ENCODE assay signal across 1 cellular context in the genomic region with DNA sequence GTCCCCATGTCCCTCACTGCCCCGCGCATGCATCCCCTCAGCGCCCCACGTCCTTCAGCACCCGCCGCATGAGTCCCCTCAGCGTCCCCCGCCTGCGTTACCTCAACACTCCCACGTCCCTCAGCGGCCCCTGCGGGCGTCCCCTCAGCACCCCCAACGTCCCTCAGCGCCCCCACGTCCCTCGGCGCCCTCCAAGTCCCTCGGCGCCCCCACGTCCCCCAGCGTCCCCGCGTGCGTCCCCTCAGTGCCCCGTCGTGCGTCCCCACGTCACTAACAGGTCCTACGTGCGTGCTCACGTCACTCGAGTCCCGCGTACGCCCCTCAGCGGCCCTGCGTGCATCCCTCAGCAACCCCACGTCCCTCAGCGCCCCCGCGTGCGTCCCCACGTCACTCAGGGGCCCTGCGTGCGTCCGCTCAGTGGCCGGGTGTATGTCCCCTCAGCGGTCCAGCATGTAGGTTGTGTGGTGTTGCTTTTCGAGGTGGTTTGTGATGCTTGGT.
TF ChIP-seq lines count a peak whose summit lies in the region.

No MANE protein-coding gene starts in this region.

TF ChIP-seq in IMR-90, 13 proteins besides CTCF, POLR2A, EP300 and RAD21 (continued from another document):
- TF ChIP-seq, protein P1, sequence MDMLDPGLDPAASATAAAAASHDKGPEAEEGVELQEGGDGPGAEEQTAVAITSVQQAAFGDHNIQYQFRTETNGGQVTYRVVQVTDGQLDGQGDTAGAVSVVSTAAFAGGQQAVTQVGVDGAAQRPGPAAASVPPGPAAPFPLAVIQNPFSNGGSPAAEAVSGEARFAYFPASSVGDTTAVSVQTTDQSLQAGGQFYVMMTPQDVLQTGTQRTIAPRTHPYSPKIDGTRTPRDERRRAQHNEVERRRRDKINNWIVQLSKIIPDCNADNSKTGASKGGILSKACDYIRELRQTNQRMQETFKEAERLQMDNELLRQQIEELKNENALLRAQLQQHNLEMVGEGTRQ (IDR thresholded peaks at IDR 0.05; ENCODE audit: low read depth, low read length) = no peak
- TF ChIP-seq, protein P2, sequence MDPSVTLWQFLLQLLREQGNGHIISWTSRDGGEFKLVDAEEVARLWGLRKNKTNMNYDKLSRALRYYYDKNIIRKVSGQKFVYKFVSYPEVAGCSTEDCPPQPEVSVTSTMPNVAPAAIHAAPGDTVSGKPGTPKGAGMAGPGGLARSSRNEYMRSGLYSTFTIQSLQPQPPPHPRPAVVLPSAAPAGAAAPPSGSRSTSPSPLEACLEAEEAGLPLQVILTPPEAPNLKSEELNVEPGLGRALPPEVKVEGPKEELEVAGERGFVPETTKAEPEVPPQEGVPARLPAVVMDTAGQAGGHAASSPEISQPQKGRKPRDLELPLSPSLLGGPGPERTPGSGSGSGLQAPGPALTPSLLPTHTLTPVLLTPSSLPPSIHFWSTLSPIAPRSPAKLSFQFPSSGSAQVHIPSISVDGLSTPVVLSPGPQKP (IDR thresholded peaks at IDR 0.05; ENCODE audit: borderline replicate concordance, low read depth, low read length) = no peak
- TF ChIP-seq NFE2L2 (IDR thresholded peaks at IDR 0.05; ENCODE audit: low read depth, low read length) (no peak), BHLHE40 (IDR thresholded peaks at IDR 0.05; ENCODE audit: low read depth, low read length) (no peak), RFX5 (IDR thresholded peaks at IDR 0.05; ENCODE audit: low read depth, low read length) (no peak), RCOR1 (IDR thresholded peaks at IDR 0.05; ENCODE audit: insufficient replicate concordance, low read length) (no peak), MXI1 (IDR thresholded peaks at IDR 0.05; ENCODE audit: borderline replicate concordance, low read depth, low read length) (no peak), MAFK (IDR thresholded peaks at IDR 0.05; ENCODE audit: low read depth, low read length) (no peak), CEBPB (IDR thresholded peaks at IDR 0.05; ENCODE audit: low read depth, low read length) (no peak)
